8 cellular contexts compared by ENCODE assay signal in genomic region chr7:92178928-92179373, GRCh38. TPM values are rescaled to one million over a fixed set of nuclear protein-coding genes. Genes with fewer than 3 reads are reported as not detected.
DNase-seq lines count a peak whose midpoint lies in the region; ATAC-seq, FAIRE-seq and TF ChIP-seq lines count a peak whose summit lies in the region.

Gene LRRD1 (minus strand): TSS chr7:92179142. CDS start chr7:92165202, 13,940 bp downstream.

- no peak within 1 kb of the TSS for H3K27ac ChIP-seq in keratinocyte (ENCODE audit: control insufficient read depth, insufficient read depth, low read length)

- peak within 1 kb of the TSS; percentile 61 for H3K9ac ChIP-seq in keratinocyte (ENCODE audit: control insufficient read depth, extremely low read depth, insufficient read depth, low read length)

- FAIRE-seq in GM12891 (lab: Jason Lieb, UNC), result peak; percentile 92
- FAIRE-seq in keratinocyte (lab: Jason Lieb, UNC), result peak; percentile 39

- no peaks in the 10 kb centered on the region for H3K9me3 ChIP-seq in keratinocyte (ENCODE audit: control insufficient read depth, low read depth, low read length)

- peak; percentile 93 to 99 (median 95) for TF ChIP-seq CTCF in keratinocyte (optimal IDR thresholded peaks at IDR 0.05 in 1 of 3, IDR thresholded peaks at IDR 0.05 in 1 of 3, conservative IDR thresholded peaks at IDR 0.05 in 1 of 3; ENCODE audit: extremely low read depth in 1 of 3, insufficient read depth in 2 of 3, low read length in 3 of 3)

- peak; percentile 96 for ATAC-seq in HG02763 (IDR thresholded peaks at IDR 0.05; ENCODE audit: unreplicated experiment)

- H3K9me1 ChIP-seq in keratinocyte (ENCODE audit: control insufficient read depth, extremely low read depth, insufficient read depth, low read length), result no peaks in the 10 kb centered on the region

- dilution Hi-C loops in keratinocyte (cut with MboI; ENCODE audit: extremely low pct_ligation_motif_present, low sequenced_read_pairs), result no loop called here

- H3K79me2 ChIP-seq in keratinocyte (ENCODE audit: control insufficient read depth, insufficient read depth, low read length), result no peaks in the 10 kb centered on the region

- H3K4me3 ChIP-seq in keratinocyte (ENCODE audit: control insufficient read depth in 2 of 3, extremely low read depth in 1 of 3, insufficient read depth in 2 of 3, low read depth in 1 of 3, low read length in 3 of 3), result peak within 1 kb of the TSS; percentile 34 to 65 (median 59)

- peak within 1 kb of the TSS; percentile 91 for H2AFZ ChIP-seq in keratinocyte (ENCODE audit: control insufficient read depth, low read length)

- no peaks in the 10 kb centered on the region for H3K27me3 ChIP-seq in keratinocyte (ENCODE audit: control insufficient read depth, extremely low read depth, insufficient read depth, low read length)

- TF ChIP-seq POLR2A in GM12891 (IDR thresholded peaks at IDR 0.05; ENCODE audit: low read depth, low read length), result no peak

- H3K4me1 ChIP-seq in keratinocyte (ENCODE audit: control insufficient read depth, extremely low read depth, insufficient read depth, low read length), result peaks cover 7% of the 10 kb centered on the region

- H3K4me2 ChIP-seq in keratinocyte (ENCODE audit: control insufficient read depth, extremely low read depth, insufficient read depth, low read depth, low read length), result peak within 1 kb of the TSS; percentile 87

- no peaks in the 10 kb centered on the region for H3K36me3 ChIP-seq in keratinocyte (ENCODE audit: control insufficient read depth in 2 of 2, extremely low read depth in 1 of 2, insufficient read depth in 2 of 2, low read length in 2 of 2)

- peak; percentile 75 for DNase-seq in GM12891 (ENCODE audit: insufficient read length, low spot score)
- peak; percentile 88 for DNase-seq in NCI-H2029 (lab: John Stamatoyannopoulos, UW)
- peak; percentile 94 for DNase-seq in activated CD4-positive, CD25-positive, alpha-beta regulatory T cell treated with anti-CD3 and anti-CD28 coated beads, Interleukin-2, amount 50 U/mL, for 72 hours
- peak; percentile 90 for DNase-seq in cerebellum (ENCODE audit: low spot score)
- peak; percentile 35 for DNase-seq in keratinocyte (ENCODE audit: low read depth, low spot score)
- peak; percentile 83 to 92 (median 85) for DNase-seq in stimulated activated CD4-positive, alpha-beta T cell treated with anti-CD3 and anti-CD28 coated beads, Interleukin-12 subunit alpha, Interleukin-12 subunit beta, amount 100 ng/mL, for 48 hours (ENCODE audit: low read depth in 2 of 3, low spot score in 1 of 3)
- DNase-seq in NCI-H1048 (lab: John Stamatoyannopoulos, UW), result no peak

- no peaks in the 10 kb centered on the region for H4K20me1 ChIP-seq in keratinocyte (ENCODE audit: control insufficient read depth, extremely low read depth, insufficient read depth, low read length)

TF ChIP-seq in GM12891, 5 proteins besides CTCF, POLR2A, EP300 and RAD21:
- TF ChIP-seq SPI1 (IDR thresholded peaks at IDR 0.05; ENCODE audit: low read depth, low read length) (no peak), POLR2AphosphoS5 (IDR thresholded peaks at IDR 0.05; ENCODE audit: low read depth, low read length) (no peak), POU2F2 (IDR thresholded peaks at IDR 0.05; ENCODE audit: low read depth, low read length) (no peak), TAF1 (IDR thresholded peaks at IDR 0.05; ENCODE audit: low read depth, low read length) (no peak), PAX5 (IDR thresholded peaks at IDR 0.05; ENCODE audit: insufficient read depth, low read length, severe bottlenecking) (no peak)

RNA-seq across cellular contexts. Expression of gene LRRD1, which starts in this region (rescaled TPM):
- polyA plus RNA-seq in GM12891 (2012; ENCODE audit: low read depth, missing spikeins), result not detected
- 1.7 TPM for total RNA-seq in cerebellum
- 0.04 TPM in 2 of 3 replicates, not detected in the other for polyA plus RNA-seq in keratinocyte
- polyA plus RNA-seq in keratinocyte (2011; ENCODE audit: low read depth), result not detected
- not detected in 2 replicates for polyA plus RNA-seq in keratinocyte (2011; cell fraction: cytosol; rRNA removed)
- 0.10 and 0.11 TPM in 2 replicates for polyA plus RNA-seq in keratinocyte (2011; cell fraction: nucleus; rRNA removed)
- 0.11 and 0.26 TPM in 2 replicates for polyA plus RNA-seq in keratinocyte (2012; ENCODE audit: low replicate concordance)
- not detected in 3 replicates for polyA minus RNA-seq in keratinocyte
- polyA minus RNA-seq in keratinocyte (2011; cell fraction: cytosol; rRNA and poly(A)+ RNA removed), result not detected
- polyA minus RNA-seq in keratinocyte (2011; cell fraction: nucleus; rRNA and poly(A)+ RNA removed), result 0.54 TPM in 1 of 2 replicates, not detected in the other

Comparison
In these comparisons a context has a peak if more than half of its experiments do, and no peak if none do; other contexts are left out.
1. Peak in DNase-seq, H3K4me3 ChIP-seq, H3K9ac ChIP-seq and H3K4me2 ChIP-seq in keratinocyte; RNA of the gene not detected or under 1 TPM.